Comparison of ENCODE assay signal across 24 cellular contexts in genomic region chr14:73661872-73662271, GRCh38. TPM values are rescaled to one million over a fixed set of nuclear protein-coding genes. Genes with fewer than 3 reads are reported as not detected.
A peak's percentile ranks its signal among the peaks of the same experiment; 100 is the strongest.
DNase-seq lines count a peak whose midpoint lies in the region; ATAC-seq and TF ChIP-seq lines count a peak whose summit lies in the region.
"Had no signal": no experiment of that assay in that cellular context is flagged by ENCODE, and none has a peak within 500 bp of the region (broad histone marks: within the 10 kb centered on the region; RNA-seq: fewer than 3 reads in every experiment).

No MANE protein-coding gene starts in this region.

- no peak overlapping the region for H2BK5ac ChIP-seq in IMR-90 (ENCODE audit: low read depth, low read length, poor library complexity, severe bottlenecking)
- no peak overlapping the region for H2BK5ac ChIP-seq in mesenchymal stem cell (ENCODE audit: low read depth, low read length, poor library complexity, severe bottlenecking)

- H4K8ac ChIP-seq in IMR-90 (ENCODE audit: low read depth in 2 of 2, low read length in 2 of 2): no peak overlapping the region
- H4K8ac ChIP-seq in mesenchymal stem cell (ENCODE audit: low read length): no peak overlapping the region

- peaks cover 25% of the 10 kb centered on the region for H3K36me3 Mint-ChIP-seq in stimulated activated memory B cell treated with anti-CD40 and anti-IgM and Interleukin-4, amounts not matched to agents 10 μg/mL and 1 μg/mL and 100 μg/mL, for 72 hours

- intact Hi-C loops in IMR-90 (cut with micrococcal nuclease) (no loop called here), gastrocnemius medialis (cut with DNase I; ENCODE audit: low total_unique reads) (no loop called here)

- POLR2A ChIA-PET in AG04450 (lab: Yijun Ruan, JAX) (no interaction called here), IMR-90 (lab: Charles Lee; ENCODE audit: unreplicated experiment) (no interaction called here)

- in situ Hi-C loops in IMR-90 (cut with MboI; ENCODE audit: low sequenced_read_pairs): no loop called here
- in situ Hi-C loops in gastrocnemius medialis (cut with MboI; ENCODE audit: low sequenced_read_pairs in 4 of 4): no loop called here

- TF ChIP-seq POLR2A in IMR-90 (IDR thresholded peaks at IDR 0.05; ENCODE audit: low read depth, low read length) (no peak), gastrocnemius medialis (IDR thresholded peaks at IDR 0.05) (no peak)

- H2BK120ac ChIP-seq in IMR-90 (ENCODE audit: low read depth, low read length): no peak overlapping the region
- H2BK120ac ChIP-seq in mesenchymal stem cell (ENCODE audit: low read depth, low read length): no peak overlapping the region

- H3K4me2 ChIP-seq in IMR-90 (ENCODE audit: low read depth, low read length): no peak overlapping the region
- no peak overlapping the region for H3K4me2 ChIP-seq in mesenchymal stem cell (ENCODE audit: low read length, poor library complexity, severe bottlenecking)

- dilution Hi-C loops in IMR-90 (cut with HindIII; ENCODE audit: low sequenced_read_pairs, unreplicated experiment): no loop called here

- peak; percentile 3 for DNase-seq in AG04450 (ENCODE audit: low read depth, low spot score)
- DNase-seq in IMR-90: peak; percentile 57
- DNase-seq in amniotic epithelial cell (ENCODE audit: low read depth): peak; percentile 35
- no peak for DNase-seq in mesenchymal stem cell
- no peak for DNase-seq in GM10266 (ENCODE audit: extremely low spot score)
- DNase-seq in NCI-H526 treated with DMSO at 0.1 percent for 48 hours (lab: John Stamatoyannopoulos, UW): no peak
- DNase-seq in gastrocnemius medialis: no peak
- DNase-seq: activated CD4-positive, alpha-beta memory T cell treated with anti-CD3 and anti-CD28 coated beads, Interleukin-2, amount 10 ng/mL, durations not matched to agents 7 days and 5 days; activated gamma-delta T cell; activated T-cell treated with anti-CD3 and anti-CD28 coated beads for 4 hours; AML-193; central memory CD4-positive, alpha-beta T cell; DND-41; dorsolateral prefrontal cortex; left ventricle myocardium superior; midbrain; NCI-H1105 treated with DMSO at 0.1 percent for 48 hours; nephron progenitor cell; pancreas; right lobe of liver; upper lobe of left lung had no signal

- CTCF ChIA-PET in AG04450 (lab: Charles Lee): interaction anchor here (0.6 to 2.0 kb wide), 9 partner anchors 11 to 153 kb away, joined by 3 to 7 read pairs (median 5); no protein-coding TSS in a partner anchor
- CTCF ChIA-PET in IMR-90 (lab: Yijun Ruan, JAX): interaction anchor here (0.6 to 1.4 kb wide), 2 partner anchors 17 to 201 kb away, joined by 3 to 5 read pairs; partner anchors contain the start of gene DNAL1

- H3K4me1 ChIP-seq in IMR-90 (ENCODE audit: control insufficient read depth, insufficient read depth, low read length) (no peaks in the 10 kb centered on the region), mesenchymal stem cell (ENCODE audit: control insufficient read depth, insufficient read depth, low read depth, low read length) (no peaks in the 10 kb centered on the region), gastrocnemius medialis (no peaks in the 10 kb centered on the region)
- H3K4me1 ChIP-seq: pancreas, upper lobe of left lung had no signal

- H3K27me3 ChIP-seq in AG04450 (ENCODE audit: control insufficient read depth, insufficient read depth, low read length): no peaks in the 10 kb centered on the region
- H3K27me3 ChIP-seq in IMR-90 (ENCODE audit: control insufficient read depth, insufficient read depth, low read length): no peaks in the 10 kb centered on the region
- H3K27me3 ChIP-seq in mesenchymal stem cell (ENCODE audit: control insufficient read depth in 1 of 2, insufficient read depth in 1 of 2, low read length in 2 of 2): no peaks in the 10 kb centered on the region
- H3K27me3 ChIP-seq in gastrocnemius medialis: no peaks in the 10 kb centered on the region
- H3K27me3 ChIP-seq: dorsolateral prefrontal cortex, pancreas, right lobe of liver, upper lobe of left lung had no signal

- no peak overlapping the region for H3K4me3 Mint-ChIP-seq in stimulated activated memory B cell treated with anti-CD40 and anti-IgM and Interleukin-4, amounts not matched to agents 10 μg/mL and 1 μg/mL and 100 μg/mL, for 72 hours
- H3K4me3 Mint-ChIP-seq: activated CD4-positive, alpha-beta memory T cell treated with anti-CD3 and anti-CD28 coated beads, Interleukin-2, amount 10 ng/mL, durations not matched to agents 7 days and 5 days; nephron progenitor cell had no signal

- TF ChIP-seq RAD21 in IMR-90 (IDR thresholded peaks at IDR 0.05; ENCODE audit: low read length): no peak

- peaks cover 7% of the 10 kb centered on the region for H3K4me1 Mint-ChIP-seq in stimulated activated memory B cell treated with anti-CD40 and anti-IgM and Interleukin-4, amounts not matched to agents 10 μg/mL and 1 μg/mL and 100 μg/mL, for 72 hours
- H3K4me1 Mint-ChIP-seq: activated CD4-positive, alpha-beta memory T cell treated with anti-CD3 and anti-CD28 coated beads, Interleukin-2, amount 10 ng/mL, durations not matched to agents 7 days and 5 days; nephron progenitor cell had no signal

- H3K56ac ChIP-seq in IMR-90 (ENCODE audit: extremely low read depth, insufficient read depth, low read length): no peak overlapping the region

- no peak overlapping the region for H2BK20ac ChIP-seq in IMR-90 (ENCODE audit: low read depth, low read length)

- no CpG with 5 or more reads among the region's 2 CpGs for WGBS in IMR-90 (ENCODE audit: extremely low coverage in 2 of 2, insufficient read length in 1 of 2), 2 experiments
- no CpG with 5 or more reads among the region's 2 CpGs for WGBS in mesenchymal stem cell

- H3K9ac ChIP-seq in IMR-90 (ENCODE audit: low read depth, low read length): no peak overlapping the region
- H3K9ac ChIP-seq in mesenchymal stem cell (ENCODE audit: low read length): peak overlapping the region; percentile 3

- no peaks in the 10 kb centered on the region for H3K9me3 Mint-ChIP-seq in stimulated activated memory B cell treated with anti-CD40 and anti-IgM and Interleukin-4, amounts not matched to agents 10 μg/mL and 1 μg/mL and 100 μg/mL, for 72 hours
- H3K9me3 Mint-ChIP-seq: activated CD4-positive, alpha-beta memory T cell treated with anti-CD3 and anti-CD28 coated beads, Interleukin-2, amount 10 ng/mL, durations not matched to agents 7 days and 5 days had no signal

- no peak overlapping the region for H3K4me3 ChIP-seq in AG04450 (ENCODE audit: low read depth, low read length)
- H3K4me3 ChIP-seq in IMR-90 (ENCODE audit: insufficient read depth, low read depth, low read length): no peak overlapping the region
- H3K4me3 ChIP-seq in mesenchymal stem cell (ENCODE audit: insufficient read depth in 1 of 2, low read depth in 1 of 2, low read length in 2 of 2): no peak overlapping the region
- no peak overlapping the region for H3K4me3 ChIP-seq in gastrocnemius medialis
- H3K4me3 ChIP-seq: dorsolateral prefrontal cortex, pancreas, right lobe of liver, upper lobe of left lung had no signal

- no peak overlapping the region for H2AK9ac ChIP-seq in IMR-90 (replicated peaks; ENCODE audit: low read depth, low read length, poor library complexity)

- H4K91ac ChIP-seq in IMR-90 (ENCODE audit: insufficient read depth, low read depth, low read length) (no peak overlapping the region), mesenchymal stem cell (ENCODE audit: low read length) (no peak overlapping the region)

- H2BK15ac ChIP-seq in IMR-90 (ENCODE audit: low read depth, low read length) (no peak overlapping the region), mesenchymal stem cell (ENCODE audit: low read depth, poor library complexity, severe bottlenecking) (no peak overlapping the region)

- H3K36me3 ChIP-seq in IMR-90 (ENCODE audit: control insufficient read depth, insufficient read depth, low read length): peaks cover 2% of the 10 kb centered on the region; the same call in 1 of the 2 replicates
- H3K36me3 ChIP-seq in mesenchymal stem cell (ENCODE audit: control insufficient read depth in 1 of 2, insufficient read depth in 2 of 2, low read depth in 1 of 2, low read length in 2 of 2): peaks cover 3 to 14% of the 10 kb centered on the region in 2 experiments
- no peaks in the 10 kb centered on the region for H3K36me3 ChIP-seq in gastrocnemius medialis
- H3K36me3 ChIP-seq: pancreas, right lobe of liver had no signal

- no peaks in the 10 kb centered on the region for H3K27me3 Mint-ChIP-seq in stimulated activated memory B cell treated with anti-CD40 and anti-IgM and Interleukin-4, amounts not matched to agents 10 μg/mL and 1 μg/mL and 100 μg/mL, for 72 hours
- H3K27me3 Mint-ChIP-seq: activated CD4-positive, alpha-beta memory T cell treated with anti-CD3 and anti-CD28 coated beads, Interleukin-2, amount 10 ng/mL, durations not matched to agents 7 days and 5 days had no signal

- ATAC-seq in IMR-90 (ENCODE audit: low read depth) (no peak), gastrocnemius medialis (no peak)
- no peak for ATAC-seq in stimulated activated memory B cell treated with anti-CD40 and anti-IgM and Interleukin-4, amounts not matched to agents 10 μg/mL and 1 μg/mL and 100 μg/mL, for 72 hours

- no peaks in the 10 kb centered on the region for H3K9me1 ChIP-seq in IMR-90 (ENCODE audit: insufficient read depth, low read length)

- H3K27ac ChIP-seq in AG04450 (ENCODE audit: low read depth, low read length): no peak overlapping the region
- H3K27ac ChIP-seq in IMR-90 (ENCODE audit: insufficient read depth, low read length): no peak overlapping the region
- no peak overlapping the region for H3K27ac ChIP-seq in mesenchymal stem cell (ENCODE audit: low read length, poor library complexity, severe bottlenecking)
- no peak overlapping the region for H3K27ac ChIP-seq in gastrocnemius medialis
- H3K27ac ChIP-seq: dorsolateral prefrontal cortex, pancreas, right lobe of liver, upper lobe of left lung had no signal

- H4K20me1 ChIP-seq in IMR-90 (ENCODE audit: insufficient read depth, low read length): no peaks in the 10 kb centered on the region; the same call in 1 of the 2 replicates

- H3K4ac ChIP-seq in IMR-90 (ENCODE audit: low read depth, low read length) (no peak overlapping the region), mesenchymal stem cell (ENCODE audit: low read depth in 1 of 2, low read length in 2 of 2) (no peak overlapping the region)

- TF ChIP-seq CTCF in AG04450 (IDR thresholded peaks at IDR 0.05; ENCODE audit: low read depth, low read length) (no peak), IMR-90 (conservative IDR thresholded peaks at IDR 0.05; ENCODE audit: low read depth, low read length) (no peak), GM10266 (IDR thresholded peaks at IDR 0.05; ENCODE audit: control insufficient read depth, insufficient read depth, low read depth, missing control alignments) (no peak), gastrocnemius medialis (IDR thresholded peaks at IDR 0.05 in 4 of 5, conservative IDR thresholded peaks at IDR 0.05 in 1 of 5) (no peak)

- H3K9me3 ChIP-seq in AG04450 (ENCODE audit: control insufficient read depth, insufficient read depth, low read length) (no peaks in the 10 kb centered on the region), IMR-90 (ENCODE audit: control insufficient read depth, insufficient read depth, low read length) (no peaks in the 10 kb centered on the region), mesenchymal stem cell (ENCODE audit: control insufficient read depth, low read length) (no peaks in the 10 kb centered on the region), gastrocnemius medialis (no peaks in the 10 kb centered on the region)
- H3K9me3 ChIP-seq: pancreas, right lobe of liver, upper lobe of left lung had no signal

- no peak overlapping the region for H4K5ac ChIP-seq in IMR-90 (ENCODE audit: low read depth, low read length)

- H3K23ac ChIP-seq in IMR-90 (ENCODE audit: low read depth, low read length) (no peak overlapping the region), mesenchymal stem cell (ENCODE audit: low read length in 2 of 2) (no peak overlapping the region)

- no peak overlapping the region for H2AFZ ChIP-seq in IMR-90 (replicated peaks; ENCODE audit: low read length, poor library complexity)
- H2AFZ ChIP-seq in mesenchymal stem cell (ENCODE audit: low read depth, low read length): no peak overlapping the region

- BruUV-seq in IMR-90 (replicated peaks; lab: Mats Ljungman, UMichigan): no TSS peak

- H3K18ac ChIP-seq in IMR-90 (ENCODE audit: low read depth, low read length): no peak overlapping the region
- no peak overlapping the region for H3K18ac ChIP-seq in mesenchymal stem cell (ENCODE audit: low read depth in 1 of 2, low read length in 2 of 2)

- no peak overlapping the region for H3K27ac Mint-ChIP-seq in stimulated activated memory B cell treated with anti-CD40 and anti-IgM and Interleukin-4, amounts not matched to agents 10 μg/mL and 1 μg/mL and 100 μg/mL, for 72 hours
- H3K27ac Mint-ChIP-seq: activated CD4-positive, alpha-beta memory T cell treated with anti-CD3 and anti-CD28 coated beads, Interleukin-2, amount 10 ng/mL, durations not matched to agents 7 days and 5 days; nephron progenitor cell had no signal

- H3K14ac ChIP-seq in IMR-90 (replicated peaks; ENCODE audit: low read depth, low read length): no peak overlapping the region
- no peak overlapping the region for H3K14ac ChIP-seq in mesenchymal stem cell (ENCODE audit: low read length in 2 of 2)

- H3K79me1 ChIP-seq in IMR-90 (ENCODE audit: low read depth in 1 of 2, low read length in 2 of 2) (peaks cover 0 to 4% of the 10 kb centered on the region in 2 experiments; a peak in 2 of 4 replicates), mesenchymal stem cell (replicated peaks; ENCODE audit: low read length, poor library complexity, severe bottlenecking) (peaks cover 6% of the 10 kb centered on the region)

- no peak overlapping the region for H2AK5ac ChIP-seq in IMR-90 (ENCODE audit: low read depth, low read length)
- no peak overlapping the region for H2AK5ac ChIP-seq in mesenchymal stem cell (ENCODE audit: low read length, severe bottlenecking)

- H2BK12ac ChIP-seq in mesenchymal stem cell (ENCODE audit: low read length in 2 of 2): no peak overlapping the region

RNA-seq across cellular contexts. Expression of gene DNAL1, which starts 17.1 kb away (rescaled TPM):
- polyA plus RNA-seq in AG04450 (2011; rRNA removed): 7.1 and 10.0 TPM in 2 replicates
- polyA minus RNA-seq in AG04450 (2011; rRNA and poly(A)+ RNA removed): 3.1 TPM in 2 replicates
- total RNA-seq in IMR-90 (2012; rRNA removed): 5.4 and 9.7 TPM in 2 replicates
- polyA plus RNA-seq in IMR-90 (2012; rRNA removed): 3.2 and 4.5 TPM in 2 replicates
- polyA plus RNA-seq in IMR-90 (2012; cell fraction: cytosol; rRNA removed): 0.31 and 1.9 TPM in 2 replicates
- 0.46 and 2.6 TPM in 2 replicates for polyA plus RNA-seq in IMR-90 (2012; cell fraction: nucleus; rRNA removed; ENCODE audit: low replicate concordance)
- 15.1 TPM for polyA plus RNA-seq in mesenchymal stem cell (2013, experiment 1 of 2)
- 17.0 TPM for polyA plus RNA-seq in mesenchymal stem cell (2013, experiment 2 of 2)
- total RNA-seq in gastrocnemius medialis: 1 to 10 TPM; 6.4 to 8.2 (median 7.7) TPM

RNA-seq across cellular contexts. Expression of gene ACOT6, which starts 49.6 kb away (rescaled TPM):
- polyA plus RNA-seq in AG04450 (2011; rRNA removed) (not detected in 2 replicates), IMR-90 (2012; rRNA removed) (not detected in 2 replicates)
- not detected in 2 replicates for polyA minus RNA-seq in AG04450 (2011; rRNA and poly(A)+ RNA removed)
- total RNA-seq in IMR-90 (2012; rRNA removed) (not detected in 2 replicates), gastrocnemius medialis (not detected)
- not detected in 2 replicates for polyA plus RNA-seq in IMR-90 (2012; cell fraction: cytosol; rRNA removed)
- polyA plus RNA-seq in IMR-90 (2012; cell fraction: nucleus; rRNA removed; ENCODE audit: low replicate concordance): not detected in 2 replicates
- polyA plus RNA-seq in mesenchymal stem cell (2013, experiment 1 of 2): not detected
- polyA plus RNA-seq in mesenchymal stem cell (2013, experiment 2 of 2): not detected
- total RNA-seq: activated CD4-positive, alpha-beta memory T cell treated with anti-CD3 and anti-CD28 coated beads, Interleukin-2, amount 10 ng/mL, durations not matched to agents 7 days and 5 days; epithelial cell of proximal tubule; frontal cortex; left ventricle myocardium superior; pancreas; upper lobe of left lung had no signal
- polyA plus RNA-seq: pancreas had no signal

RNA-seq across cellular contexts. Expression of gene PNMA1, which starts 52.3 kb away (rescaled TPM):
- polyA plus RNA-seq in AG04450 (2011; rRNA removed): 21.3 and 21.5 TPM in 2 replicates
- 10.9 and 12.6 TPM in 2 replicates for polyA minus RNA-seq in AG04450 (2011; rRNA and poly(A)+ RNA removed)
- 6.5 and 7.5 TPM in 2 replicates for total RNA-seq in IMR-90 (2012; rRNA removed)
- polyA plus RNA-seq in IMR-90 (2012; rRNA removed): 21.0 and 28.2 TPM in 2 replicates
- 22.6 and 27.0 TPM in 2 replicates for polyA plus RNA-seq in IMR-90 (2012; cell fraction: cytosol; rRNA removed)
- polyA plus RNA-seq in IMR-90 (2012; cell fraction: nucleus; rRNA removed; ENCODE audit: low replicate concordance): 13.7 and 19.3 TPM in 2 replicates
- 53.1 TPM for polyA plus RNA-seq in mesenchymal stem cell (2013, experiment 1 of 2)
- 53.5 TPM for polyA plus RNA-seq in mesenchymal stem cell (2013, experiment 2 of 2)
- total RNA-seq in gastrocnemius medialis: 10 to 100 TPM in 1 of 4 donors, 1 to 10 TPM in 3; 7.6 to 18.5 (median 8.8) TPM

Comparison
In these comparisons a context has a peak if more than half of its experiments do, and no peak if none do; other contexts are left out.
1. DNase-seq: peak in AG04450 (single experiment), IMR-90 (single experiment) and amniotic epithelial cell (single experiment); none in mesenchymal stem cell (single experiment), GM10266 (single experiment), NCI-H526 treated with DMSO at 0.1 percent for 48 hours (single experiment) and gastrocnemius medialis (0 of 2).